ENCODE assay signal across 26 cellular contexts in the genomic region with DNA sequence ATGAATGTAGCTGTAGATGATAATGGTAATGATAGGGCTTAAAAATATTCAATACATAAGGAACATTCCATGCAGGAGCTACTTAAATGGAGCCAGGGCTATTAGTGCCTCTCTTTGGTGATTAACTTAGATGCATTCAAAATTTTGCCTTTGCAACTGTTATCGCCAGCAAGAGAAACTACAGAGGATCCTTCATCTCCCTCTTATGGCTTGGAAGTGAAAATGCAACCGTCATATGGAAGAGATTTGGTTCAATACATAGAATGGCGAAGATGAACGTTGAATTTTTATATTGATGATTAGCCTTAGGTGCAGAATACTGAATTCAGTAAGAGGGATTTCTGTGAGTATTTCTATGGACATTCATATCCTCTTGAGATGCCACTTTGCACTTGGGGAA.
DNase-seq lines count a peak whose midpoint lies in the region; ATAC-seq, FAIRE-seq and TF ChIP-seq lines count a peak whose summit lies in the region.
"Had no signal": no experiment of that assay in that cellular context is flagged by ENCODE, and none has a peak within 500 bp of the region (broad histone marks: within the 10 kb centered on the region; RNA-seq: fewer than 3 reads in every experiment).

No MANE protein-coding gene starts in this region.

- no peak overlapping the region for H3K4me3 Mint-ChIP-seq in astrocyte (ENCODE audit: unreplicated experiment)
- H3K4me3 Mint-ChIP-seq: activated B cell treated with CpG ODN at 0.5 μM for 24 hours; activated CD4-positive, alpha-beta memory T cell treated with anti-CD3 and anti-CD28 coated beads, Interleukin-2, amount 10 ng/mL, durations not matched to agents 7 days and 5 days; activated naive CD4-positive, alpha-beta T cell treated with anti-CD3 and anti-CD28 coated beads, Interleukin-2, amount 10 ng/mL, durations not matched to agents 7 days and 5 days; activated T-cell treated with anti-CD3 and anti-CD28 coated beads, Interleukin-2, amount 50 U/mL, for 24 hours; stimulated activated naive CD8-positive, alpha-beta T cell treated with anti-CD3 and anti-CD28 coated beads, Interleukin-15, Interleukin-2, amounts not matched to agents 100 ng/mL and 50 ng/mL, for 24 hours; T-helper 2 cell treated with Interferon-gamma antibody and Interleukin-4, amounts not matched to agents 5 μg/mL and 100 μg/mL, for 36 hours had no signal

- H3K4me3 ChIP-seq in H7 (ENCODE audit: insufficient read depth, low read depth, low read length) (no peak overlapping the region), astrocyte (ENCODE audit: insufficient read depth, low read depth, low read length) (no peak overlapping the region), Peyer's patch (no peak overlapping the region)
- H3K4me3 ChIP-seq: lower lobe of right lung, pancreas, transverse colon had no signal

- no peak for ATAC-seq in stimulated activated naive CD8-positive, alpha-beta T cell treated with anti-CD3 and anti-CD28 coated beads, Interleukin-15, Interleukin-2, amounts not matched to agents 100 U/mL and 50 U/mL, for 24 hours
- ATAC-seq: lower lobe of right lung, pancreas had no signal

- H3K4me1 Mint-ChIP-seq in astrocyte (ENCODE audit: low read depth, unreplicated experiment): no peaks in the 10 kb centered on the region
- H3K4me1 Mint-ChIP-seq: activated B cell treated with CpG ODN at 0.5 μM for 24 hours; activated CD4-positive, alpha-beta memory T cell treated with anti-CD3 and anti-CD28 coated beads, Interleukin-2, amount 10 ng/mL, durations not matched to agents 7 days and 5 days; activated naive CD4-positive, alpha-beta T cell treated with anti-CD3 and anti-CD28 coated beads, Interleukin-2, amount 10 ng/mL, durations not matched to agents 7 days and 5 days had no signal

- DNase-seq in DMS114 treated with DMSO at 0.1 percent for 48 hours (lab: John Stamatoyannopoulos, UW; ENCODE audit: unreplicated experiment): peak; percentile 2
- DNase-seq in H7: peak; percentile 32
- no peak for DNase-seq in astrocyte (ENCODE audit: low read depth)
- peak; percentile 2 for DNase-seq in left kidney (ENCODE audit: low read depth, low spot score)
- no peak for DNase-seq in putamen (ENCODE audit: low spot score)
- no peak for DNase-seq in RKO (ENCODE audit: low spot score)
- no peak for DNase-seq in Peyer's patch
- no peak for DNase-seq in stimulated activated naive CD8-positive, alpha-beta T cell treated with anti-CD3 and anti-CD28 coated beads, Interleukin-15, Interleukin-2, amounts not matched to agents 100 U/mL and 50 U/mL, for 24 hours
- DNase-seq: activated B cell treated with CpG ODN at 0.5 μM for 24 hours; activated CD4-positive, alpha-beta memory T cell treated with anti-CD3 and anti-CD28 coated beads, Interleukin-2, amount 10 ng/mL, durations not matched to agents 7 days and 5 days; activated naive CD4-positive, alpha-beta T cell treated with anti-CD3 and anti-CD28 coated beads, Interleukin-2, amount 10 ng/mL, durations not matched to agents 7 days and 5 days; activated T-cell treated with anti-CD3 and anti-CD28 coated beads, Interleukin-2, amount 50 U/mL, for 24 hours; anterior cingulate cortex; GF-D8; HCEC 1CT; head of caudate nucleus; lower lobe of right lung; MM.1S; NCI-H1930; pancreas; SHP77 treated with DMSO at 0.1 percent for 48 hours; stimulated activated CD4-positive, alpha-beta T cell treated with anti-CD3 and anti-CD28 coated beads, Interleukin-2, amount 100 ng/mL, for 24 hours; transverse colon had no signal

- H3K9ac ChIP-seq in astrocyte (ENCODE audit: low read length): no peak overlapping the region

- no peaks in the 10 kb centered on the region for H3K4me1 ChIP-seq in astrocyte (ENCODE audit: insufficient read depth, low read length)
- H3K4me1 ChIP-seq in Peyer's patch: no peaks in the 10 kb centered on the region
- H3K4me1 ChIP-seq: lower lobe of right lung, pancreas, transverse colon had no signal

- no peak overlapping the region for H3K27ac Mint-ChIP-seq in astrocyte (ENCODE audit: unreplicated experiment)
- H3K27ac Mint-ChIP-seq: activated B cell treated with CpG ODN at 0.5 μM for 24 hours; activated CD4-positive, alpha-beta memory T cell treated with anti-CD3 and anti-CD28 coated beads, Interleukin-2, amount 10 ng/mL, durations not matched to agents 7 days and 5 days; activated naive CD4-positive, alpha-beta T cell treated with anti-CD3 and anti-CD28 coated beads, Interleukin-2, amount 10 ng/mL, durations not matched to agents 7 days and 5 days; activated T-cell treated with anti-CD3 and anti-CD28 coated beads, Interleukin-2, amount 50 U/mL, for 24 hours; stimulated activated naive CD8-positive, alpha-beta T cell treated with anti-CD3 and anti-CD28 coated beads, Interleukin-15, Interleukin-2, amounts not matched to agents 100 ng/mL and 50 ng/mL, for 24 hours; T-helper 2 cell treated with Interferon-gamma antibody and Interleukin-4, amounts not matched to agents 5 μg/mL and 100 μg/mL, for 36 hours had no signal

- no peak for TF ChIP-seq POLR2A in Peyer's patch (IDR thresholded peaks at IDR 0.05)

- H3K27me3 ChIP-seq in H7 (ENCODE audit: control insufficient read depth, insufficient read depth, low read length) (no peaks in the 10 kb centered on the region), astrocyte (ENCODE audit: insufficient read depth, low read length) (no peaks in the 10 kb centered on the region), Peyer's patch (no peaks in the 10 kb centered on the region)
- H3K27me3 ChIP-seq: pancreas, transverse colon had no signal

- H3K27me3 Mint-ChIP-seq in astrocyte (ENCODE audit: low read depth, unreplicated experiment): no peaks in the 10 kb centered on the region
- H3K27me3 Mint-ChIP-seq: activated B cell treated with CpG ODN at 0.5 μM for 24 hours; activated CD4-positive, alpha-beta memory T cell treated with anti-CD3 and anti-CD28 coated beads, Interleukin-2, amount 10 ng/mL, durations not matched to agents 7 days and 5 days; activated naive CD4-positive, alpha-beta T cell treated with anti-CD3 and anti-CD28 coated beads, Interleukin-2, amount 10 ng/mL, durations not matched to agents 7 days and 5 days; activated T-cell treated with anti-CD3 and anti-CD28 coated beads, Interleukin-2, amount 50 U/mL, for 24 hours; stimulated activated naive CD8-positive, alpha-beta T cell treated with anti-CD3 and anti-CD28 coated beads, Interleukin-15, Interleukin-2, amounts not matched to agents 100 ng/mL and 50 ng/mL, for 24 hours had no signal

- H3K79me2 ChIP-seq in astrocyte (ENCODE audit: insufficient read depth, low read length): no peaks in the 10 kb centered on the region

- TF ChIP-seq CTCF in astrocyte (IDR thresholded peaks at IDR 0.05; ENCODE audit: insufficient read depth, low read depth, low read length): no peak
- peak in 1 of 6 experiments; percentile 6 for TF ChIP-seq CTCF in Peyer's patch (IDR thresholded peaks at IDR 0.05)

- no peak overlapping the region for H3K4me2 ChIP-seq in astrocyte (ENCODE audit: low read length)

- FAIRE-seq in astrocyte (lab: Jason Lieb, UNC): peak; percentile 65
- FAIRE-seq: GM12891, pancreas had no signal

- H3K27ac ChIP-seq in astrocyte (ENCODE audit: low read depth, low read length) (no peak overlapping the region), Peyer's patch (no peak overlapping the region)
- H3K27ac ChIP-seq: lower lobe of right lung, pancreas, transverse colon had no signal

- no peaks in the 10 kb centered on the region for H3K9me3 ChIP-seq in astrocyte (ENCODE audit: insufficient read depth, low read depth, low read length)
- H3K9me3 ChIP-seq in Peyer's patch: no peaks in the 10 kb centered on the region
- H3K9me3 ChIP-seq: lower lobe of right lung, pancreas, transverse colon had no signal

- no peak overlapping the region for H2AFZ ChIP-seq in astrocyte (ENCODE audit: low read depth, low read length)

- no peaks in the 10 kb centered on the region for H4K20me1 ChIP-seq in astrocyte (ENCODE audit: insufficient read depth, low read length)

- H3K36me3 ChIP-seq in H7 (replicated peaks; ENCODE audit: control insufficient read depth, insufficient read depth, low read length) (no peaks in the 10 kb centered on the region), astrocyte (ENCODE audit: insufficient read depth, low read length) (no peaks in the 10 kb centered on the region), Peyer's patch (no peaks in the 10 kb centered on the region)
- H3K36me3 ChIP-seq: lower lobe of right lung, pancreas, transverse colon had no signal

- no peaks in the 10 kb centered on the region for H3K9me3 Mint-ChIP-seq in astrocyte (ENCODE audit: unreplicated experiment)
- H3K9me3 Mint-ChIP-seq: activated B cell treated with CpG ODN at 0.5 μM for 24 hours; stimulated activated naive CD8-positive, alpha-beta T cell treated with anti-CD3 and anti-CD28 coated beads, Interleukin-15, Interleukin-2, amounts not matched to agents 100 ng/mL and 50 ng/mL, for 24 hours; T-helper 2 cell treated with Interferon-gamma antibody and Interleukin-4, amounts not matched to agents 5 μg/mL and 100 μg/mL, for 36 hours had no signal

- no peaks in the 10 kb centered on the region for H3K36me3 Mint-ChIP-seq in astrocyte (ENCODE audit: low read depth, unreplicated experiment)
- H3K36me3 Mint-ChIP-seq: activated naive CD4-positive, alpha-beta T cell treated with anti-CD3 and anti-CD28 coated beads, Interleukin-2, amount 10 ng/mL, durations not matched to agents 7 days and 5 days had no signal

Comparison
In these comparisons a context has a peak if more than half of its experiments do, and no peak if none do; other contexts are left out.
1. DNase-seq: peak in DMS114 treated with DMSO at 0.1 percent for 48 hours (single experiment), H7 (single experiment) and left kidney (single experiment); none in astrocyte (single experiment), putamen (single experiment), RKO (single experiment), Peyer's patch (0 of 3) and stimulated activated naive CD8-positive, alpha-beta T cell treated with anti-CD3 and anti-CD28 coated beads, Interleukin-15, Interleukin-2, amounts not matched to agents 100 U/mL and 50 U/mL, for 24 hours (single experiment).